9 cellular contexts compared by ENCODE assay signal in the genomic region with DNA sequence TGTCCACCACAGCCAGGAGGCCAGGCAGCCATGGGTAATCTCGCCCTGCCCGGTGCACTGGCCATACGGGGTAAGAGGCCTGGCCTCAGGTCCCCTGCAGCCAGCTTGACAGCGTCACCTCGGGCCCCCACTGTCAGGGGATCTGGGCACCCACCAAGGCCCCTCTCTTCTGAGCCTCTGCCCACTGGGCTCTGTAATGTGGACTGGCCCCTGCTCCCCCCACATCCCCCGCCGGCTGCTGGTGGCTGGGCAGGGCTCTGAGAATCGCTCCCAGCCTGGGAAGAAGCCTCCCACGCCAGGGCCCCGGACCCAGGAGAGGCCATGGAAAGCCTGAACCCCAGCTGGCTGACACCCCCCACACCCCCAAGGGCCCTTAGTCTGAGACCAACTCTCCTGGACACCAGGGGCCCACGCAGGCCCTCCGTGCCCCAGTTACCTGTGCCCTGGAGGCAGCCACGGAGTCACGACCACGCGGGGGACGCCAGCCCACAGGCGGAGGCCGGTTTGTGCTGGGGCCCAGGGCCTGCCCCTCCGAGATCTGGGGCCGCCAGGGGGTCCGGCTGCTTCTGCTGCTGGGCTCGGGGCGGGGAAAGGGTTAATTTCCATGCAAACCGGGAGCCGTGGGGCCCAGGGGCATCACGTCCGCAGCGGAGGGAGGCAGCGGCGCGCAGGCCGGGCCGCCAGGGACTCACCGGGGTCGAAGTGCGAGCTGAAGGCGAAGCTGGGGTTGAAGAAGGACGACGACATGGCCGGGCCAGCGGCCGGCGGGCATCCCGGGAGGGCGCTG. TPM values are rescaled to one million over a fixed set of nuclear protein-coding genes. Genes with fewer than 3 reads are reported as not detected.
DNase-seq lines count a peak whose midpoint lies in the region; ATAC-seq and TF ChIP-seq lines count a peak whose summit lies in the region.
"Had no signal": no experiment of that assay in that cellular context is flagged by ENCODE, and none has a peak within 500 bp of the region (broad histone marks: within the 10 kb centered on the region; RNA-seq: fewer than 3 reads in every experiment).

A gene (plus strand): TSS at position 262 of the 787 bp plus-strand sequence. CDS start 15,720 bp downstream, outside the sequence.

- H4K20me1 ChIP-seq in IMR-90 (ENCODE audit: insufficient read depth, low read length) (0 out of 2 replicates have a peak, but pooled peaks cover 3% of the 10 kb centered on the region), neural cell (ENCODE audit: insufficient read depth) (no peaks in the 10 kb centered on the region)

- TF ChIP-seq RAD21 in IMR-90 (IDR thresholded peaks at IDR 0.05; ENCODE audit: low read length) (no peak), neural cell (conservative IDR thresholded peaks at IDR 0.05) (no peak)

- no peak within 1 kb of the TSS for H3K23ac ChIP-seq in IMR-90 (ENCODE audit: low read depth, low read length)

- no peaks in the 10 kb centered on the region for H3K79me1 ChIP-seq in IMR-90 (ENCODE audit: low read depth in 1 of 2, low read length in 2 of 2)

- no TSS peak for BruUV-seq in IMR-90 (replicated peaks; lab: Mats Ljungman, UMichigan)

- H3K27ac ChIP-seq in IMR-90 (ENCODE audit: insufficient read depth, low read length) (no peak within 1 kb of the TSS), esophagus muscularis mucosa (replicated peaks in 1 of 4) (peak within 1 kb of the TSS; percentile 48 to 70 (median 56)), neural cell (ENCODE audit: low read length) (peak within 1 kb of the TSS; percentile 44)

- H3K9me2 ChIP-seq in neural cell (ENCODE audit: insufficient read depth, low read length) = no peaks in the 10 kb centered on the region

- H3K27me3 ChIP-seq in IMR-90 (ENCODE audit: control insufficient read depth, insufficient read depth, low read length) (peaks cover 54% of the 10 kb centered on the region), esophagus muscularis mucosa (peaks cover 0 to 14% (median 2%) of the 10 kb centered on the region in 4 donors), neural cell (ENCODE audit: insufficient read depth, low read depth, low read length) (no peaks in the 10 kb centered on the region)

- H3K9me3 ChIP-seq in IMR-90 (ENCODE audit: control insufficient read depth, insufficient read depth, low read length) (no peaks in the 10 kb centered on the region), esophagus muscularis mucosa (no peaks in the 10 kb centered on the region), neural cell (ENCODE audit: low read length) (no peaks in the 10 kb centered on the region)

- no peak within 1 kb of the TSS for H2BK15ac ChIP-seq in IMR-90 (ENCODE audit: low read depth, low read length)

- H3K4me2 ChIP-seq in IMR-90 (ENCODE audit: low read depth, low read length) (no peak within 1 kb of the TSS), neural cell (ENCODE audit: low read length) (peak within 1 kb of the TSS; percentile 70)

- no peaks in the 10 kb centered on the region for H3F3A ChIP-seq in neural cell (ENCODE audit: insufficient read depth, low read length, poor library complexity, severe bottlenecking)

- H3K9me1 ChIP-seq in IMR-90 (ENCODE audit: insufficient read depth, low read length) = no peaks in the 10 kb centered on the region

- POLR2A ChIA-PET in AG04449 (lab: Yijun Ruan, JAX) = interaction anchor here (1.0 kb wide), 1 partner anchor 17 kb away, joined by 3 read pairs; no protein-coding TSS in a partner anchor
- POLR2A ChIA-PET in IMR-90 (lab: Charles Lee; ENCODE audit: unreplicated experiment) = no interaction called here

- intact Hi-C loops in IMR-90 (cut with micrococcal nuclease) = no loop called here
- intact Hi-C loops in esophagus muscularis mucosa (cut with DNase I) = no loop called here

- H2BK120ac ChIP-seq in IMR-90 (ENCODE audit: low read depth, low read length) = no peak within 1 kb of the TSS

- no peak for DNase-seq in AG04449 (ENCODE audit: low read depth, low spot score)
- DNase-seq in IMR-90 = no peak
- DNase-seq in esophagus muscularis mucosa (ENCODE audit: extremely low spot score) = no peak
- DNase-seq in NCI-H510A treated with DMSO at 0.1 percent for 48 hours (lab: John Stamatoyannopoulos, UW) = no peak
- DNase-seq in NCI-H345 (lab: John Stamatoyannopoulos, UW) = no peak
- DNase-seq: activated CD4-positive, CD25-positive, alpha-beta regulatory T cell had no signal

- ATAC-seq in IMR-90 (ENCODE audit: low read depth) (peak; percentile 61), GM21367 (IDR thresholded peaks at IDR 0.05; ENCODE audit: unreplicated experiment) (no peak), GM18867 (IDR thresholded peaks at IDR 0.05; ENCODE audit: unreplicated experiment) (no peak)

- H3K4me1 ChIP-seq in IMR-90 (ENCODE audit: control insufficient read depth, insufficient read depth, low read length) (no peaks in the 10 kb centered on the region), esophagus muscularis mucosa (peaks cover 10 to 28% (median 27%) of the 10 kb centered on the region in 4 donors)

- H2AK5ac ChIP-seq in IMR-90 (ENCODE audit: low read depth, low read length) = no peak within 1 kb of the TSS

- peak within 1 kb of the TSS; percentile 78 for H2AK9ac ChIP-seq in IMR-90 (replicated peaks; ENCODE audit: low read depth, low read length, poor library complexity)

- no peak within 1 kb of the TSS for H3K56ac ChIP-seq in IMR-90 (ENCODE audit: extremely low read depth, insufficient read depth, low read length)

- TF ChIP-seq POLR2A in IMR-90 (IDR thresholded peaks at IDR 0.05; ENCODE audit: low read depth, low read length) (no peak), esophagus muscularis mucosa (IDR thresholded peaks at IDR 0.05; ENCODE audit: low read depth) (no peak)

- dilution Hi-C loops in IMR-90 (cut with HindIII; ENCODE audit: low sequenced_read_pairs, unreplicated experiment) = no loop called here

- no peak within 1 kb of the TSS for H3K14ac ChIP-seq in IMR-90 (replicated peaks; ENCODE audit: low read depth, low read length)

- peak within 1 kb of the TSS; percentile 65 for H2AFZ ChIP-seq in IMR-90 (replicated peaks; ENCODE audit: low read length, poor library complexity)
- peak within 1 kb of the TSS; percentile 40 for H2AFZ ChIP-seq in neural cell (ENCODE audit: low read depth, low read length)

- in situ Hi-C loops in IMR-90 (cut with MboI; ENCODE audit: low sequenced_read_pairs) = no loop called here

- H3K18ac ChIP-seq in IMR-90 (ENCODE audit: low read depth, low read length) = no peak within 1 kb of the TSS

- TF ChIP-seq CTCF in AG04449 (IDR thresholded peaks at IDR 0.05; ENCODE audit: insufficient read depth, low read length, missing control alignments) (no peak), IMR-90 (conservative IDR thresholded peaks at IDR 0.05; ENCODE audit: low read depth, low read length) (no peak), esophagus muscularis mucosa (IDR thresholded peaks at IDR 0.05) (no peak), neural cell (IDR thresholded peaks at IDR 0.05; ENCODE audit: poor library complexity, severe bottlenecking) (peak; percentile 20)

- no peak within 1 kb of the TSS for H4K91ac ChIP-seq in IMR-90 (ENCODE audit: insufficient read depth, low read depth, low read length)

- CTCF ChIA-PET in AG04449 (lab: Yijun Ruan, JAX) (no interaction called here), IMR-90 (lab: Yijun Ruan, JAX) (no interaction called here)

- no peaks in the 10 kb centered on the region for H3K79me2 ChIP-seq in neural cell (replicated peaks; ENCODE audit: insufficient read depth, low read length)

- no peak within 1 kb of the TSS for H2BK5ac ChIP-seq in IMR-90 (ENCODE audit: low read depth, low read length, poor library complexity, severe bottlenecking)

- H3K4ac ChIP-seq in IMR-90 (ENCODE audit: low read depth, low read length) = no peak within 1 kb of the TSS

- no peak within 1 kb of the TSS for H2BK20ac ChIP-seq in IMR-90 (ENCODE audit: low read depth, low read length)

- no peak within 1 kb of the TSS for H4K8ac ChIP-seq in IMR-90 (ENCODE audit: low read depth in 2 of 2, low read length in 2 of 2)

- WGBS in IMR-90 (ENCODE audit: extremely low coverage in 2 of 2, insufficient read length in 1 of 2), 2 experiments = 20% methylated on average over 12 of the region's 46 CpGs; no CpG with 5 or more reads in 1 of the 2 experiments
- WGBS in esophagus muscularis mucosa = 73% methylated on average over 7 of the region's 46 CpGs

- H4K5ac ChIP-seq in IMR-90 (ENCODE audit: low read depth, low read length) = no peak within 1 kb of the TSS

- TF ChIP-seq EP300 in esophagus muscularis mucosa (IDR thresholded peaks at IDR 0.05) = no peak
- TF ChIP-seq EP300 in neural cell (conservative IDR thresholded peaks at IDR 0.05; ENCODE audit: poor library complexity, severe bottlenecking) = no peak

- peak within 1 kb of the TSS; percentile 6; the same call in 1 of the 2 replicates for H3K4me3 ChIP-seq in AG04449 (ENCODE audit: low read depth, low read length)
- no peak within 1 kb of the TSS; the same call in 1 of the 2 replicates for H3K4me3 ChIP-seq in IMR-90 (ENCODE audit: insufficient read depth, low read depth, low read length)
- peak within 1 kb of the TSS; percentile 55 to 65 (median 58) for H3K4me3 ChIP-seq in esophagus muscularis mucosa
- H3K4me3 ChIP-seq in neural cell (ENCODE audit: low read length) = peak within 1 kb of the TSS; percentile 80

- H3K36me3 ChIP-seq in IMR-90 (ENCODE audit: control insufficient read depth, insufficient read depth, low read length) (no peaks in the 10 kb centered on the region), esophagus muscularis mucosa (no peaks in the 10 kb centered on the region), neural cell (ENCODE audit: insufficient read depth, low read length) (no peaks in the 10 kb centered on the region)

- no peak within 1 kb of the TSS for H3K9ac ChIP-seq in IMR-90 (ENCODE audit: low read depth, low read length)
- H3K9ac ChIP-seq in neural cell (ENCODE audit: low read length) = peak within 1 kb of the TSS; percentile 78

TF ChIP-seq in IMR-90, 13 proteins besides CTCF, POLR2A, EP300 and RAD21 (continues in another document):
- TF ChIP-seq FOS (IDR thresholded peaks at IDR 0.05; ENCODE audit: low read depth, low read length) (no peak), MXI1 (IDR thresholded peaks at IDR 0.05; ENCODE audit: borderline replicate concordance, low read depth, low read length) (no peak), MAZ (IDR thresholded peaks at IDR 0.05; ENCODE audit: borderline replicate concordance, low read depth, low read length) (no peak)

TF ChIP-seq in neural cell, 6 proteins besides CTCF, POLR2A, EP300 and RAD21:
- TF ChIP-seq EZH2 (IDR thresholded peaks at IDR 0.05; ENCODE audit: borderline replicate concordance, insufficient read depth, low read length, poor library complexity, severe bottlenecking) (no peak), MXI1 (conservative IDR thresholded peaks at IDR 0.05; ENCODE audit: poor library complexity, severe bottlenecking) (peak; percentile 40)

RNA-seq across cellular contexts. Expression of the gene that starts here (rescaled TPM):
- total RNA-seq in IMR-90 (2012; rRNA removed) = not detected in 2 replicates
- not detected in 2 replicates for polyA plus RNA-seq in IMR-90 (2012; rRNA removed)
- not detected in 2 replicates for polyA plus RNA-seq in IMR-90 (2012; cell fraction: cytosol; rRNA removed)
- polyA plus RNA-seq in IMR-90 (2012; cell fraction: nucleus; rRNA removed; ENCODE audit: low replicate concordance) = not detected in 2 replicates
- not detected for total RNA-seq in esophagus muscularis mucosa
- not detected in 2 replicates for polyA plus RNA-seq in neural cell
- polyA minus RNA-seq in neural cell = not detected in 2 replicates

Comparison
In these comparisons a context has a peak if more than half of its experiments do, and no peak if none do; other contexts are left out.
1. Peak in ATAC-seq in IMR-90; RNA of the gene not detected or under 1 TPM.